ENCODE assay signal across 23 cellular contexts in the genomic region with DNA sequence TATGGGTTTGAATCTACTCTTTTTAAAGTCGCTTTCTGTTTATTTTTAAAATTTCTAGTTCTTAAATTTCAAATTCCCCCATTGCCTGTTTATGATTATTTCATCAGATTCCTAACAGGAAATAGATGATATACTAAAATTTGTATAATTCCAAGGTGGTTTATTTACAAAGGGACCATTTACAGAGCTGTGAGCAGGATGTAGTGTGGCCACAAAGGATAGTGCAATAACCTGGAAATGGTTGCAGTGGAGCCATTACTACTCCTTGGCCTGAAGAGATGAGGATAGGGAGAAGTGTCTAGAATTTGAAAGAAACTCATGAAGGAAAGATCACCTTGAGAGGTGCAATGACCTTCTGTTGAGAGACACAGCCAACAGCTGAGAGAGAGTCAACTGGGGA.
"Had no signal": no experiment of that assay in that cellular context is flagged by ENCODE, and none has a peak within 500 bp of the region (broad histone marks: within the 10 kb centered on the region; RNA-seq: fewer than 3 reads in every experiment).

No MANE protein-coding gene starts in this region.

- H3K36me3 ChIP-seq: colonic mucosa, esophagus muscularis mucosa, gastrocnemius medialis, heart right ventricle, left lung, lower lobe of right lung had no signal

- H3K27ac ChIP-seq: colonic mucosa, dorsolateral prefrontal cortex, esophagus muscularis mucosa, foreskin keratinocyte, gastrocnemius medialis, heart right ventricle, left lung, lower lobe of right lung had no signal

- H3K4me3 ChIP-seq: colonic mucosa, dorsolateral prefrontal cortex, esophagus muscularis mucosa, gastrocnemius medialis, heart right ventricle, left lung, lower lobe of right lung, mucosa of descending colon had no signal

- H3K36me3 Mint-ChIP-seq: mesothelial cell of epicardium had no signal

- H3K27me3 ChIP-seq: colonic mucosa, dorsolateral prefrontal cortex, esophagus muscularis mucosa, foreskin keratinocyte, gastrocnemius medialis, heart right ventricle, left lung had no signal

- H3K4me1 ChIP-seq: colonic mucosa, esophagus muscularis mucosa, foreskin keratinocyte, gastrocnemius medialis, heart right ventricle, left lung, lower lobe of right lung had no signal

- H3K4me3 Mint-ChIP-seq: mesothelial cell of epicardium, naive B cell had no signal

- H3K9me3 ChIP-seq: colonic mucosa, esophagus muscularis mucosa, gastrocnemius medialis, left lung, lower lobe of right lung, mucosa of descending colon had no signal

- FAIRE-seq: endothelial cell of umbilical vein, islet of Langerhans, keratinocyte had no signal

- DNase-seq: colonic mucosa; dermis blood vessel endothelial cell; dorsolateral prefrontal cortex; effector CD4-positive, alpha-beta T cell; effector memory CD4-positive, alpha-beta T cell; foreskin keratinocyte; gastrocnemius medialis; glutamatergic neuron; head of caudate nucleus; heart right ventricle; hippocampal formation; left cardiac atrium; left lung; left ventricle myocardium superior; lower lobe of right lung; mesenchymal stem cell; mucosa of descending colon; naive B cell had no signal

- ATAC-seq: foreskin keratinocyte, gastrocnemius medialis, heart right ventricle, left cardiac atrium, left lung, left ventricle myocardium superior, lower lobe of right lung, mucosa of descending colon had no signal

- H3K27ac Mint-ChIP-seq: mesothelial cell of epicardium had no signal
